In genomic region chr2:174748948-174749347, GRCh38 we compare ENCODE assay signal across 8 cellular contexts. TPM values are rescaled to one million over a fixed set of nuclear protein-coding genes. Genes with fewer than 3 reads are reported as not detected.
DNase-seq lines count a peak whose midpoint lies in the region; ATAC-seq, FAIRE-seq and TF ChIP-seq lines count a peak whose summit lies in the region.

No MANE protein-coding gene starts in this region.

- H3K9me3 ChIP-seq in mucosa of descending colon = no peaks in the 10 kb centered on the region

- no peaks in the 10 kb centered on the region for H3K36me3 Mint-ChIP-seq in stimulated activated memory B cell treated with anti-CD40 and anti-IgM and Interleukin-4, amounts not matched to agents 10 μg/mL and 1 μg/mL and 100 μg/mL, for 72 hours

- peak overlapping the region; percentile 80 for H3K27ac Mint-ChIP-seq in stimulated activated memory B cell treated with anti-CD40 and anti-IgM and Interleukin-4, amounts not matched to agents 10 μg/mL and 1 μg/mL and 100 μg/mL, for 72 hours

- FAIRE-seq in endometrium (lab: Jason Lieb, UNC) = peak; percentile 55

- TF ChIP-seq CTCF in mucosa of descending colon (IDR thresholded peaks at IDR 0.05) = peak; percentile 46

- intact Hi-C loops in mucosa of descending colon (cut with DNase I, micrococcal nuclease) = no loop called here

- no peak overlapping the region for H3K4me3 Mint-ChIP-seq in stimulated activated memory B cell treated with anti-CD40 and anti-IgM and Interleukin-4, amounts not matched to agents 10 μg/mL and 1 μg/mL and 100 μg/mL, for 72 hours

- ATAC-seq in HG02970 (IDR thresholded peaks at IDR 0.05; ENCODE audit: low FRiP score, unreplicated experiment) = peak; percentile 35
- peak; percentile 85 for ATAC-seq in mucosa of descending colon
- no peak for ATAC-seq in stimulated activated memory B cell treated with anti-CD40 and anti-IgM and Interleukin-4, amounts not matched to agents 10 μg/mL and 1 μg/mL and 100 μg/mL, for 72 hours
- ATAC-seq in HG03108 (IDR thresholded peaks at IDR 0.05; ENCODE audit: unreplicated experiment) = no peak

- peak; percentile 15 for DNase-seq in DMS79 (lab: John Stamatoyannopoulos, UW)
- peak; percentile 61 for DNase-seq in NCI-H69 (lab: John Stamatoyannopoulos, UW)
- peak; percentile 86 for DNase-seq in activated CD8-positive, alpha-beta memory T cell treated with anti-CD3 and anti-CD28 coated beads for 24 hours
- DNase-seq in mucosa of descending colon = peak in 2 of 3 donors; percentile 60 to 65

- H3K4me1 Mint-ChIP-seq in stimulated activated memory B cell treated with anti-CD40 and anti-IgM and Interleukin-4, amounts not matched to agents 10 μg/mL and 1 μg/mL and 100 μg/mL, for 72 hours = peaks cover 55% of the 10 kb centered on the region

- H3K4me1 ChIP-seq in mucosa of descending colon (ENCODE audit: low read depth) = no peaks in the 10 kb centered on the region

- no peaks in the 10 kb centered on the region for H3K36me3 ChIP-seq in mucosa of descending colon (ENCODE audit: low read depth)

- no peaks in the 10 kb centered on the region for H3K9me3 Mint-ChIP-seq in stimulated activated memory B cell treated with anti-CD40 and anti-IgM and Interleukin-4, amounts not matched to agents 10 μg/mL and 1 μg/mL and 100 μg/mL, for 72 hours

- H3K4me3 ChIP-seq in mucosa of descending colon = no peak overlapping the region

- H3K27me3 Mint-ChIP-seq in stimulated activated memory B cell treated with anti-CD40 and anti-IgM and Interleukin-4, amounts not matched to agents 10 μg/mL and 1 μg/mL and 100 μg/mL, for 72 hours = no peaks in the 10 kb centered on the region

RNA-seq across cellular contexts. Expression of gene CHRNA1, which starts 15.3 kb away (rescaled TPM):
- total RNA-seq in mucosa of descending colon = 1 to 10 TPM in 2 of 3 donors, under 1 TPM in 1; 0.76 to 2.6 (median 1.4) TPM

Comparison
In these comparisons a context has a peak if more than half of its experiments do, and no peak if none do; other contexts are left out.
1. DNase-seq: peak in every context shown above with its lines; median percentile 86 in activated CD8-positive, alpha-beta memory T cell treated with anti-CD3 and anti-CD28 coated beads for 24 hours; 62 in mucosa of descending colon; 61 in NCI-H69; 15 in DMS79.
2. ATAC-seq: peak in HG02970 (single experiment) and mucosa of descending colon (single experiment); none in stimulated activated memory B cell treated with anti-CD40 and anti-IgM and Interleukin-4, amounts not matched to agents 10 μg/mL and 1 μg/mL and 100 μg/mL, for 72 hours (single experiment) and HG03108 (single experiment).